13 cellular contexts compared by ENCODE assay signal in the genomic region with DNA sequence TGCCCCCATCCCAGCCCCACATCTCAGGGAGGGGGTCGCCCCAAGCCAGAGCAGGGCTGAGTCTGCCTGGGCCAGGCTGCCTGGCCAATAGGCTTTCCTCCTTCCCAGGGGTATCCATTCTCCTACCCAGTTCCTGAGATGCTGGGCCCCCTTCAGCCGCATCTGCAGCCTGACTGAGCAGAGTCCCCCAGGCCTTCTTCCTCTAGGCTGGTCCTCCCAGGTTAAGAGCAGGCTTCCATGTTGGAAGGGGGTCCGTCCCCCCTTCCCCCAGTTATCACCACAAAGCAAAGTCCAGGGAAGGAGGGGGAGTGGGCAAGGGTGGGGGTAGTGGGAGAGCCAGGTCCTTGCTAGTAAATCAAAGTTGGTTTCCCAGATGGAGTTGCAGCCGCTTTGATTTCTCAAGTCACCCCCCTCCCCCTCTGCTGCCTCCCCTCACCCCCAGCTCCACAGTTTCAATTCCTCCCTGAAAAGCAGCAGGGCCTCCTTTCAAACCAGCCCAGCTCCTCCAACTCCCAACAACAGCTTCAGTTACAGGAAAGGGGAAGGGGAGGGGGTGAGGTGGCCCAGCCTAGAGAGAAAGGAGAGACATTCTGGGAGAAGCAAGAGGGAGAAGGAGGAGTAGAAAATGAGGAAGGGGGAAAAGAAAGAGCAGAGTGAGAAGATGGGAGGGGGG. TPM values are rescaled to one million over a fixed set of nuclear protein-coding genes. Genes with fewer than 3 reads are reported as not detected.
A peak's percentile ranks its signal among the peaks of the same experiment; 100 is the strongest.
DNase-seq lines count a peak whose midpoint lies in the region; ATAC-seq and TF ChIP-seq lines count a peak whose summit lies in the region.
"Had no signal": no experiment of that assay in that cellular context is flagged by ENCODE, and none has a peak within 500 bp of the region (broad histone marks: within the 10 kb centered on the region; RNA-seq: fewer than 3 reads in every experiment).

No MANE protein-coding gene starts in this region.

- no peaks in the 10 kb centered on the region for H3K9me3 ChIP-seq in endodermal cell (ENCODE audit: control insufficient read depth, low read length)
- H3K9me3 ChIP-seq: thoracic aorta had no signal

- H3K36me3 Mint-ChIP-seq in endodermal cell (ENCODE audit: low read depth) (no peaks in the 10 kb centered on the region), neural crest cell (ENCODE audit: low read depth) (no peaks in the 10 kb centered on the region)
- no peaks in the 10 kb centered on the region for H3K36me3 Mint-ChIP-seq in activated naive CD8-positive, alpha-beta T cell treated with anti-CD3 and anti-CD28 coated beads, Interleukin-2, amount 50 U/mL, for 24 hours (ENCODE audit: low read depth)
- H3K36me3 Mint-ChIP-seq: CD4-positive, CD25-positive, alpha-beta regulatory T cell; T-cell had no signal

- in situ Hi-C loops in GM13976 (cut with MboI; ENCODE audit: low sequenced_read_pairs, unreplicated experiment) = no loop called here

- H3K9ac ChIP-seq in endodermal cell (ENCODE audit: extremely low read depth, low read length, poor library complexity, severe bottlenecking) = no peak overlapping the region

- peaks cover 56% of the 10 kb centered on the region for H3K4me1 Mint-ChIP-seq in endodermal cell
- H3K4me1 Mint-ChIP-seq in neural crest cell = peaks cover 86% of the 10 kb centered on the region
- peaks cover 5% of the 10 kb centered on the region for H3K4me1 Mint-ChIP-seq in activated naive CD8-positive, alpha-beta T cell treated with anti-CD3 and anti-CD28 coated beads, Interleukin-2, amount 50 U/mL, for 24 hours
- H3K4me1 Mint-ChIP-seq: CD4-positive, CD25-positive, alpha-beta regulatory T cell; T-cell had no signal

- H3K9me3 Mint-ChIP-seq in endodermal cell (peaks cover 4% of the 10 kb centered on the region), neural crest cell (peaks cover 3% of the 10 kb centered on the region)
- no peaks in the 10 kb centered on the region for H3K9me3 Mint-ChIP-seq in activated naive CD8-positive, alpha-beta T cell treated with anti-CD3 and anti-CD28 coated beads, Interleukin-2, amount 50 U/mL, for 24 hours
- H3K9me3 Mint-ChIP-seq: T-cell had no signal

- H3K36me3 ChIP-seq in endodermal cell (ENCODE audit: control insufficient read depth, insufficient read depth, low read length) = no peaks in the 10 kb centered on the region
- H3K36me3 ChIP-seq: thoracic aorta had no signal

- H3K27ac ChIP-seq in endodermal cell (ENCODE audit: low read depth, low read length) = peak overlapping the region; percentile 80

- ATAC-seq in activated naive CD8-positive, alpha-beta T cell treated with anti-CD3 and anti-CD28 coated beads, Interleukin-2, amount 50 U/mL, for 24 hours = no peak
- ATAC-seq: T-cell had no signal

- H3K27me3 ChIP-seq in endodermal cell (ENCODE audit: control insufficient read depth, insufficient read depth, low read length, poor library complexity, severe bottlenecking) = peaks cover 5% of the 10 kb centered on the region

- H3K4me3 Mint-ChIP-seq in endodermal cell = no peak overlapping the region
- H3K4me3 Mint-ChIP-seq in neural crest cell = peak overlapping the region; percentile 54
- no peak overlapping the region for H3K4me3 Mint-ChIP-seq in activated naive CD8-positive, alpha-beta T cell treated with anti-CD3 and anti-CD28 coated beads, Interleukin-2, amount 50 U/mL, for 24 hours
- H3K4me3 Mint-ChIP-seq: CD4-positive, CD25-positive, alpha-beta regulatory T cell; T-cell had no signal

- H3K4me3 ChIP-seq in endodermal cell (ENCODE audit: low read length) = no peak overlapping the region
- H3K4me3 ChIP-seq: thoracic aorta had no signal

- H3K27ac Mint-ChIP-seq in endodermal cell (no peak overlapping the region), neural crest cell (ENCODE audit: unreplicated experiment) (peak overlapping the region; percentile 96)
- H3K27ac Mint-ChIP-seq in activated naive CD8-positive, alpha-beta T cell treated with anti-CD3 and anti-CD28 coated beads, Interleukin-2, amount 50 U/mL, for 24 hours = no peak overlapping the region
- H3K27ac Mint-ChIP-seq: CD4-positive, CD25-positive, alpha-beta regulatory T cell; T-cell had no signal

- TF ChIP-seq CTCF in endodermal cell (conservative IDR thresholded peaks at IDR 0.05) (no peak), neural crest cell (conservative IDR thresholded peaks at IDR 0.05) (no peak), GM13976 (IDR thresholded peaks at IDR 0.05; ENCODE audit: borderline replicate concordance, control extremely low read depth, extremely low read depth, insufficient read depth, missing control alignments) (no peak)

- peaks cover 72% of the 10 kb centered on the region for H3K27me3 Mint-ChIP-seq in endodermal cell (ENCODE audit: insufficient read depth)
- H3K27me3 Mint-ChIP-seq in neural crest cell (ENCODE audit: low read depth) = no peaks in the 10 kb centered on the region
- H3K27me3 Mint-ChIP-seq in activated naive CD8-positive, alpha-beta T cell treated with anti-CD3 and anti-CD28 coated beads, Interleukin-2, amount 50 U/mL, for 24 hours = peaks cover 38% of the 10 kb centered on the region

- peak; percentile 31 for DNase-seq in D341Med (ENCODE audit: low spot score)
- DNase-seq in NOMO-1 treated with DMSO at 0.1 percent for 48 hours (lab: John Stamatoyannopoulos, UW; ENCODE audit: unreplicated experiment) = peak; percentile 67
- DNase-seq in endodermal cell = peak; percentile 87
- DNase-seq in neural crest cell (ENCODE audit: low read depth, low spot score) = no peak
- no peak for DNase-seq in DMS 273 treated with DMSO at 0.1 percent for 48 hours (lab: John Stamatoyannopoulos, UW)
- no peak for DNase-seq in GM13976 (ENCODE audit: low spot score)
- DNase-seq in activated CD4-positive, alpha-beta T cell treated with anti-CD3 and anti-CD28 coated beads, Interleukin-2, amount 50 U/mL, for 4 hours = no peak
- DNase-seq in activated naive CD8-positive, alpha-beta T cell treated with anti-CD3 and anti-CD28 coated beads, Interleukin-2, amount 50 U/mL, for 24 hours = no peak
- DNase-seq: CD4-positive, CD25-positive, alpha-beta regulatory T cell; NCI-H1436; stimulated activated CD4-positive, alpha-beta T cell treated with anti-CD3 and anti-CD28 coated beads, Interleukin-4, amount 100 ng/mL, for 1 hour; T-cell had no signal

- 40 to 67% methylated on average over 1 to 3 of the region's 4 CpGs for WGBS in endodermal cell (ENCODE audit: insufficient coverage in 1 of 2, insufficient read length in 1 of 2), 2 experiments

- H3K4me1 ChIP-seq in endodermal cell (ENCODE audit: control insufficient read depth, insufficient read depth, low read length) = peaks cover 22% of the 10 kb centered on the region

RNA-seq across cellular contexts. Expression of gene FZD2, which starts 9.5 kb away (rescaled TPM):
- 10 to 100 TPM; 20.6 to 21.9 TPM for total RNA-seq in endodermal cell
- polyA plus RNA-seq in endodermal cell (2013, experiment 1 of 2) = 65.2 TPM
- polyA plus RNA-seq in endodermal cell (2013, experiment 2 of 2) = 64.6 TPM
- 93.5 and 96.2 TPM in 2 replicates for total RNA-seq in neural crest cell
- total RNA-seq: CD4-positive, CD25-positive, alpha-beta regulatory T cell had no signal
- polyA plus RNA-seq: CD4-positive, CD25-positive, alpha-beta regulatory T cell had no signal

RNA-seq across cellular contexts. Expression of gene GPATCH8, which starts 44.6 kb away (rescaled TPM):
- total RNA-seq in endodermal cell (10 to 100 TPM; 49.9 to 55.2 TPM), neural crest cell (47.0 and 52.9 TPM in 2 replicates)
- polyA plus RNA-seq in endodermal cell (2013, experiment 1 of 2) = 33.0 TPM
- 31.2 TPM for polyA plus RNA-seq in endodermal cell (2013, experiment 2 of 2)

Comparison
In these comparisons a context has a peak if more than half of its experiments do, and no peak if none do; other contexts are left out.
1. DNase-seq: peak in D341Med (single experiment), NOMO-1 treated with DMSO at 0.1 percent for 48 hours (single experiment) and endodermal cell (single experiment); none in neural crest cell (single experiment), DMS 273 treated with DMSO at 0.1 percent for 48 hours (single experiment), GM13976 (single experiment), activated CD4-positive, alpha-beta T cell treated with anti-CD3 and anti-CD28 coated beads, Interleukin-2, amount 50 U/mL, for 4 hours (0 of 2) and activated naive CD8-positive, alpha-beta T cell treated with anti-CD3 and anti-CD28 coated beads, Interleukin-2, amount 50 U/mL, for 24 hours (single experiment).